In genomic region chr3:127786358-127787070, GRCh38 we compare ENCODE assay signal across 9 cellular contexts. TPM values are rescaled to one million over a fixed set of nuclear protein-coding genes. Genes with fewer than 3 reads are reported as not detected.
DNase-seq lines count a peak whose midpoint lies in the region; FAIRE-seq and TF ChIP-seq lines count a peak whose summit lies in the region.
"Had no signal": no experiment of that assay in that cellular context is flagged by ENCODE, and none has a peak within 500 bp of the region (broad histone marks: within the 10 kb centered on the region; RNA-seq: fewer than 3 reads in every experiment).

No MANE protein-coding gene starts in this region.

- DNase-seq in AG08395 (ENCODE audit: low spot score) (peak; percentile 75), NCI-H2081 treated with DMSO at 0.1 percent for 48 hours (lab: John Stamatoyannopoulos, UW) (peak; percentile 94), islet precursor cell (no peak), PC-9 (no peak), activated T-cell treated with anti-CD3 and anti-CD28 coated beads for 4 hours (no peak)
- no peak for DNase-seq in NK-92 treated with Interleukin-12 subunit alpha and Interleukin-12 subunit beta, amount 100 ng/mL, for 24 hours (lab: John Stamatoyannopoulos, UW)

- CTCF ChIA-PET in PC-9 (lab: Charles Lee) = no interaction called here

- H3K9me3 ChIP-seq in muscle layer of duodenum (ENCODE audit: control insufficient read depth in 1 of 2, low read length in 2 of 2) (no peaks in the 10 kb centered on the region), PC-9 (ENCODE audit: insufficient read depth, low read depth) (no peaks in the 10 kb centered on the region)
- H3K9me3 ChIP-seq: neutrophil had no signal

- H3F3A ChIP-seq in PC-9 (ENCODE audit: insufficient read depth, low read depth) = peaks cover 15% of the 10 kb centered on the region

- H3K27ac ChIP-seq in muscle layer of duodenum (ENCODE audit: low read length) (peak overlapping the region; percentile 80), PC-9 (no peak overlapping the region)
- H3K27ac ChIP-seq: neutrophil had no signal

- no peaks in the 10 kb centered on the region for H3K27me3 ChIP-seq in muscle layer of duodenum (ENCODE audit: low read depth, low read length)
- H3K27me3 ChIP-seq in PC-9 (ENCODE audit: insufficient read depth, low read depth) = no peaks in the 10 kb centered on the region
- H3K27me3 ChIP-seq: neutrophil had no signal

- no TSS peak for BruUV-seq in PC-9 (replicated peaks; lab: Mats Ljungman, UMichigan)

- no peaks in the 10 kb centered on the region for H3K79me2 ChIP-seq in PC-9 (ENCODE audit: low read depth)

- no peak overlapping the region for H2AFZ ChIP-seq in PC-9

- peak; percentile 87 for FAIRE-seq in endometrium (lab: Jason Lieb, UNC)

- POLR2A ChIA-PET in PC-9 (lab: Charles Lee; ENCODE audit: unreplicated experiment) = no interaction called here

- intact Hi-C loops in PC-9 (cut with micrococcal nuclease; ENCODE audit: unreplicated experiment) = no loop called here

- no peak overlapping the region for H3K4me2 ChIP-seq in PC-9

- TF ChIP-seq CTCF in PC-9 (conservative IDR thresholded peaks at IDR 0.05) = no peak

- H3K4me1 ChIP-seq in muscle layer of duodenum (ENCODE audit: control insufficient read depth in 1 of 2, insufficient read depth in 2 of 2, low read length in 2 of 2) (peaks cover 49 to 59% of the 10 kb centered on the region in 2 donors), PC-9 (replicated peaks; ENCODE audit: insufficient read depth) (peaks cover 18% of the 10 kb centered on the region)

- H4K20me1 ChIP-seq in PC-9 (ENCODE audit: insufficient read depth) = no peaks in the 10 kb centered on the region

- H3K9me2 ChIP-seq in PC-9 (ENCODE audit: insufficient read depth) = no peaks in the 10 kb centered on the region

- no peaks in the 10 kb centered on the region for H3K36me3 ChIP-seq in muscle layer of duodenum (ENCODE audit: control insufficient read depth in 1 of 2, insufficient read depth in 2 of 2, low read length in 2 of 2)
- H3K36me3 ChIP-seq in PC-9 (ENCODE audit: low read depth) = no peaks in the 10 kb centered on the region

- H3K4me3 ChIP-seq in muscle layer of duodenum (ENCODE audit: low read depth in 1 of 2, low read length in 2 of 2) = peak overlapping the region; percentile 14 to 19
- no peak overlapping the region for H3K4me3 ChIP-seq in PC-9

RNA-seq across cellular contexts. Expression of gene MGLL, which starts 35.8 kb away (rescaled TPM):
- total RNA-seq in PC-9 (2021) = 28.2 and 30.7 TPM in 2 replicates

Comparison
In these comparisons a context has a peak if more than half of its experiments do, and no peak if none do; other contexts are left out.
1. DNase-seq: peak in AG08395 (single experiment) and NCI-H2081 treated with DMSO at 0.1 percent for 48 hours (single experiment); none in NK-92 treated with Interleukin-12 subunit alpha and Interleukin-12 subunit beta, amount 100 ng/mL, for 24 hours (single experiment), islet precursor cell (single experiment), PC-9 (0 of 2) and activated T-cell treated with anti-CD3 and anti-CD28 coated beads for 4 hours (single experiment).